Comparison of ENCODE assay signal across 10 cellular contexts in genomic region chr3:177452487-177452886, GRCh38.
A peak's percentile ranks its signal among the peaks of the same experiment; 100 is the strongest.
DNase-seq lines count a peak whose midpoint lies in the region; ATAC-seq and TF ChIP-seq lines count a peak whose summit lies in the region.
"Had no signal": no experiment of that assay in that cellular context is flagged by ENCODE, and none has a peak within 500 bp of the region (broad histone marks: within the 10 kb centered on the region; RNA-seq: fewer than 3 reads in every experiment).

No MANE protein-coding gene starts in this region.

- 0 to 8% methylated on average over 1 of the region's 1 CpG for WGBS in GM23248 (ENCODE audit: low coverage in 1 of 2, low lambda C conversion rate in 2 of 2, missing lambda C conversion rate in 2 of 2), 2 experiments
- 51 to 64% methylated on average over 1 of the region's 1 CpG for WGBS in sigmoid colon, 2 donors

- H3K79me2 ChIP-seq in GM23248 (ENCODE audit: insufficient read depth) = no peaks in the 10 kb centered on the region
- H3K79me2 ChIP-seq: parathyroid adenoma had no signal

- H3K4me3 ChIP-seq in GM23248 = peak overlapping the region; percentile 44
- H3K4me3 ChIP-seq in SJCRH30 = no peak overlapping the region
- no peak overlapping the region for H3K4me3 ChIP-seq in fibroblast of the aortic adventitia (ENCODE audit: low read depth, low read length)
- H3K4me3 ChIP-seq in sigmoid colon = no peak overlapping the region

- peaks cover 15% of the 10 kb centered on the region for H3F3A ChIP-seq in GM23248 (ENCODE audit: insufficient read depth)

- TF ChIP-seq EP300 in sigmoid colon (IDR thresholded peaks at IDR 0.05) = no peak

- peak overlapping the region; percentile 55 for H3K4me2 ChIP-seq in GM23248 (ENCODE audit: unreplicated experiment)

- in situ Hi-C loops in GM23248 (cut with MboI) = no loop called here

- no peak overlapping the region for H2AFZ ChIP-seq in GM23248

- H4K20me1 ChIP-seq in GM23248 (ENCODE audit: insufficient read depth) = no peaks in the 10 kb centered on the region

- DNase-seq in GM23248 = peak; percentile 96
- peak in 1 of 2 experiments; percentile 49 for DNase-seq in SJCRH30
- peak; percentile 87 for DNase-seq in fibroblast of the aortic adventitia (ENCODE audit: low read depth)
- no peak for DNase-seq in sigmoid colon
- DNase-seq in GDM1 (lab: John Stamatoyannopoulos, UW) = no peak
- no peak for DNase-seq in NCI-H345 (lab: John Stamatoyannopoulos, UW)
- DNase-seq in activated CD4-positive, alpha-beta T cell treated with anti-CD3 and anti-CD28 coated beads for 48 hours = no peak
- DNase-seq: NK-92 treated with Interleukin-12 subunit alpha and Interleukin-12 subunit beta, amount 100 ng/mL, for 24 hours had no signal

- H3K9me2 ChIP-seq in GM23248 (ENCODE audit: insufficient read depth) = no peaks in the 10 kb centered on the region

- no peak for ATAC-seq in HG02870 (IDR thresholded peaks at IDR 0.05; ENCODE audit: unreplicated experiment)

- TF ChIP-seq CTCF in fibroblast of the aortic adventitia (IDR thresholded peaks at IDR 0.05; ENCODE audit: insufficient read depth, low read length) (no peak), sigmoid colon (IDR thresholded peaks at IDR 0.05) (no peak)

- H3K27me3 ChIP-seq in GM23248 (replicated peaks; ENCODE audit: insufficient read depth) (no peaks in the 10 kb centered on the region), SJCRH30 (no peaks in the 10 kb centered on the region), sigmoid colon (no peaks in the 10 kb centered on the region)

- H3K27ac ChIP-seq in GM23248 (peak overlapping the region; percentile 78), SJCRH30 (peak overlapping the region; percentile 80), sigmoid colon (peak overlapping the region; percentile 69 to 88 (median 76))

- intact Hi-C loops in sigmoid colon (cut with DNase I) = no loop called here

- peak overlapping the region; percentile 60 for H3K9ac ChIP-seq in GM23248
- H3K9ac ChIP-seq: parathyroid adenoma had no signal

- H3K36me3 ChIP-seq in GM23248 (ENCODE audit: low read depth) (no peaks in the 10 kb centered on the region), SJCRH30 (no peaks in the 10 kb centered on the region), sigmoid colon (no peaks in the 10 kb centered on the region)

- no peak for TF ChIP-seq POLR2A in sigmoid colon (IDR thresholded peaks at IDR 0.05)

- H3K4me1 ChIP-seq in GM23248 (ENCODE audit: insufficient read depth) (peaks cover 16% of the 10 kb centered on the region), SJCRH30 (peaks cover 24% of the 10 kb centered on the region), sigmoid colon (peaks cover 2 to 57% (median 37%) of the 10 kb centered on the region in 4 donors)

- H3K9me3 ChIP-seq in GM23248 (ENCODE audit: low read depth) (no peaks in the 10 kb centered on the region), SJCRH30 (replicated peaks) (0 out of 2 replicates have a peak, but pooled peaks cover under 1% of the 10 kb centered on the region), sigmoid colon (no peaks in the 10 kb centered on the region)

Comparison
In these comparisons a context has a peak if more than half of its experiments do, and no peak if none do; other contexts are left out.
1. DNase-seq: peak in GM23248 (single experiment) and fibroblast of the aortic adventitia (single experiment); none in sigmoid colon (single experiment), GDM1 (single experiment), NCI-H345 (single experiment) and activated CD4-positive, alpha-beta T cell treated with anti-CD3 and anti-CD28 coated beads for 48 hours (single experiment).
2. Peak in every context shown above with its lines, with median percentiles within 50 percentile points of each other: H3K27ac ChIP-seq.